1 cellular context compared by ENCODE assay signal in genomic region chr3:141804778-141805639, GRCh38.
TF ChIP-seq lines count a peak whose summit lies in the region.

No MANE protein-coding gene starts in this region.

TF ChIP-seq in K562, 482 proteins besides CTCF, POLR2A, EP300 and RAD21 (continued from another document and continues in another):
- peak; percentile 60 for TF ChIP-seq ZBTB40 (IDR thresholded peaks at IDR 0.05)
- no peak for TF ChIP-seq ZBTB40 (CRISPR knock-in tag; IDR thresholded peaks at IDR 0.05)
- no peak for TF ChIP-seq CBX1 (IDR thresholded peaks at IDR 0.05; ENCODE audit: low read depth)
- TF ChIP-seq TAF9B (IDR thresholded peaks at IDR 0.05; ENCODE audit: partially characterized antibody): peak; percentile 82
- TF ChIP-seq HMG20B (CRISPR knock-in tag; IDR thresholded peaks at IDR 0.05): no peak
- no peak for TF ChIP-seq KAT7 (CRISPR knock-in tag; IDR thresholded peaks at IDR 0.05; ENCODE audit: borderline replicate concordance)
- no peak for TF ChIP-seq AFF4 (CRISPR knock-in tag; IDR thresholded peaks at IDR 0.05)
- TF ChIP-seq RB1 (IDR thresholded peaks at IDR 0.05; ENCODE audit: low read depth): no peak
- no peak for TF ChIP-seq ZNF444 (CRISPR knock-in tag; IDR thresholded peaks at IDR 0.05)
- TF ChIP-seq ZNF121 (CRISPR knock-in tag; conservative IDR thresholded peaks at IDR 0.05): no peak
- peak; percentile 96 for TF ChIP-seq TSC22D4 (tag; IDR thresholded peaks at IDR 0.05)
- no peak for TF ChIP-seq SETDB1 (IDR thresholded peaks at IDR 0.05; ENCODE audit: low read length)
- peak; percentile 94 for TF ChIP-seq PML (IDR thresholded peaks at IDR 0.05; ENCODE audit: low read length)
- TF ChIP-seq ZNF140 (CRISPR knock-in tag; IDR thresholded peaks at IDR 0.05): no peak
- TF ChIP-seq MAFF (IDR thresholded peaks at IDR 0.05; ENCODE audit: low read length): peak; percentile 89
- peak; percentile 64 for TF ChIP-seq VEZF1 (CRISPR knock-in tag; IDR thresholded peaks at IDR 0.05)
- no peak for TF ChIP-seq ZNF79 (CRISPR knock-in tag; IDR thresholded peaks at IDR 0.05; ENCODE audit: low read depth)
- TF ChIP-seq EHMT2 (IDR thresholded peaks at IDR 0.05): peak; percentile 84
- no peak for TF ChIP-seq ZNF23 (CRISPR knock-in tag; IDR thresholded peaks at IDR 0.05)
- TF ChIP-seq HCFC1 (IDR thresholded peaks at IDR 0.05; ENCODE audit: low read depth, low read length): no peak
- TF ChIP-seq RAD51 (IDR thresholded peaks at IDR 0.05; ENCODE audit: borderline replicate concordance, low read depth): no peak
- TF ChIP-seq SRSF7 (optimal IDR thresholded peaks at IDR 0.05; ENCODE audit: low read depth, low read length): no peak
- no peak for TF ChIP-seq ZNF354B (CRISPR knock-in tag; IDR thresholded peaks at IDR 0.05)
- TF ChIP-seq RBM25 (IDR thresholded peaks at IDR 0.05; ENCODE audit: low read depth, low read length, severe bottlenecking): no peak
- TF ChIP-seq ZNF232 (CRISPR knock-in tag; IDR thresholded peaks at IDR 0.05): 0 out of 2 replicates have a peak, but pooled peaks have one; percentile 33
- TF ChIP-seq PKNOX1 (IDR thresholded peaks at IDR 0.05): peak; percentile 75
- no peak for TF ChIP-seq SRSF1 (IDR thresholded peaks at IDR 0.05; ENCODE audit: low read depth, low read length)
- TF ChIP-seq THRAP3 (IDR thresholded peaks at IDR 0.05; ENCODE audit: borderline replicate concordance): peak; percentile 98
- peak; percentile 89 for TF ChIP-seq ZNF395 (CRISPR knock-in tag; IDR thresholded peaks at IDR 0.05)
- TF ChIP-seq NKRF (IDR thresholded peaks at IDR 0.05; ENCODE audit: borderline replicate concordance): peak; percentile 92
- no peak for TF ChIP-seq ZNF668 (CRISPR knock-in tag; IDR thresholded peaks at IDR 0.05)
- TF ChIP-seq BCL6 (CRISPR knock-in tag; IDR thresholded peaks at IDR 0.05): no peak
- peak; percentile 52 for TF ChIP-seq POLR2B (IDR thresholded peaks at IDR 0.05; ENCODE audit: low read depth, partially characterized antibody)
- TF ChIP-seq IRF1 (CRISPR knock-in tag; IDR thresholded peaks at IDR 0.05; ENCODE audit: borderline replicate concordance): peak; percentile 33; the same call in 1 of the 2 replicates
- TF ChIP-seq MTA1 (IDR thresholded peaks at IDR 0.05; ENCODE audit: borderline replicate concordance): peak; percentile 74; the same call in 1 of the 2 replicates
- TF ChIP-seq PTTG1 (tag; IDR thresholded peaks at IDR 0.05; ENCODE audit: low read depth): no peak
